Comparison of ENCODE assay signal across 8 cellular contexts in genomic region chr11:17077520-17078401, GRCh38. TPM values are rescaled to one million over a fixed set of nuclear protein-coding genes. Genes with fewer than 3 reads are reported as not detected.
A peak's percentile ranks its signal among the peaks of the same experiment; 100 is the strongest.
DNase-seq lines count a peak whose midpoint lies in the region; ATAC-seq and TF ChIP-seq lines count a peak whose summit lies in the region.

RPS13 (minus strand) TSS chr11:17077667; CDS start chr11:17077641, 26 bp downstream.

- POLR2A ChIA-PET in activated CD8-positive, alpha-beta memory T cell treated with anti-CD3 and anti-CD28 coated beads for 36 hours (lab: Charles Lee), result interaction anchor here (0.5 to 1.7 kb wide), 10 partner anchors 10 to 1295 kb away, joined by 3 to 16 read pairs (median 4); partner anchors contain the start of genes GTF2H1, HPS5, NUCB2 and PIK3C2A

- H3K9me3 Mint-ChIP-seq in effector memory CD8-positive, alpha-beta T cell, result no peaks in the 10 kb centered on the region

- TF ChIP-seq CTCF in GM20000 (IDR thresholded peaks at IDR 0.05; ENCODE audit: extremely low read depth, missing control alignments), result no peak

- CTCF ChIA-PET in activated CD8-positive, alpha-beta memory T cell treated with anti-CD3 and anti-CD28 coated beads for 36 hours (lab: Charles Lee), result no interaction called here

- DNase-seq in CMK (ENCODE audit: low read depth), result peak; percentile 93
- DNase-seq in GM20000 (ENCODE audit: low spot score), result peak; percentile 93
- peak; percentile 99 for DNase-seq in HT-29 (ENCODE audit: low spot score)
- DNase-seq in NOMO-1 (lab: John Stamatoyannopoulos, UW; ENCODE audit: unreplicated experiment in 2 of 2), result peak; percentile 94 to 96
- DNase-seq in effector memory CD8-positive, alpha-beta T cell, result peak; percentile 91
- peak; percentile 100 for DNase-seq in medulla oblongata (ENCODE audit: extremely low spot score)
- DNase-seq in stimulated activated CD8-positive, alpha-beta memory T cell treated with anti-CD3 and anti-CD28 coated beads, Interleukin-12 subunit alpha, Interleukin-12 subunit beta, amount 100 ng/mL, for 1 hour (ENCODE audit: low read depth), result peak; percentile 89

- H3K27me3 Mint-ChIP-seq in effector memory CD8-positive, alpha-beta T cell, result no peaks in the 10 kb centered on the region

- ATAC-seq in effector memory CD8-positive, alpha-beta T cell (replicated peaks), result peak; percentile 96

- H3K36me3 Mint-ChIP-seq in effector memory CD8-positive, alpha-beta T cell (ENCODE audit: insufficient read depth), result peaks cover 54% of the 10 kb centered on the region

- H3K27ac Mint-ChIP-seq in effector memory CD8-positive, alpha-beta T cell, result peak within 1 kb of the TSS; percentile 97 to 99

- H3K4me1 Mint-ChIP-seq in effector memory CD8-positive, alpha-beta T cell (ENCODE audit: low read depth in 2 of 2), result peaks cover 30 to 31% of the 10 kb centered on the region in 2 donors

- peak within 1 kb of the TSS; percentile 91 to 100 for H3K4me3 Mint-ChIP-seq in effector memory CD8-positive, alpha-beta T cell

RNA-seq across cellular contexts. Expression of gene RPS13, which starts in this region (rescaled TPM):
- 1,193 and 1,327 TPM in 2 replicates for total RNA-seq in HT-29 (2014; rRNA removed; shearing (Covaris generic))
- total RNA-seq in activated CD8-positive, alpha-beta memory T cell treated with anti-CD3 and anti-CD28 coated beads for 36 hours, result 1,000 to 10,000 TPM; 1,541 to 1,587 TPM

Comparison
In these comparisons a context has a peak if more than half of its experiments do, and no peak if none do; other contexts are left out.
1. Peak in every context shown above with its lines: DNase-seq and ATAC-seq.